ENCODE assay signal across 1 cellular context in the genomic region with DNA sequence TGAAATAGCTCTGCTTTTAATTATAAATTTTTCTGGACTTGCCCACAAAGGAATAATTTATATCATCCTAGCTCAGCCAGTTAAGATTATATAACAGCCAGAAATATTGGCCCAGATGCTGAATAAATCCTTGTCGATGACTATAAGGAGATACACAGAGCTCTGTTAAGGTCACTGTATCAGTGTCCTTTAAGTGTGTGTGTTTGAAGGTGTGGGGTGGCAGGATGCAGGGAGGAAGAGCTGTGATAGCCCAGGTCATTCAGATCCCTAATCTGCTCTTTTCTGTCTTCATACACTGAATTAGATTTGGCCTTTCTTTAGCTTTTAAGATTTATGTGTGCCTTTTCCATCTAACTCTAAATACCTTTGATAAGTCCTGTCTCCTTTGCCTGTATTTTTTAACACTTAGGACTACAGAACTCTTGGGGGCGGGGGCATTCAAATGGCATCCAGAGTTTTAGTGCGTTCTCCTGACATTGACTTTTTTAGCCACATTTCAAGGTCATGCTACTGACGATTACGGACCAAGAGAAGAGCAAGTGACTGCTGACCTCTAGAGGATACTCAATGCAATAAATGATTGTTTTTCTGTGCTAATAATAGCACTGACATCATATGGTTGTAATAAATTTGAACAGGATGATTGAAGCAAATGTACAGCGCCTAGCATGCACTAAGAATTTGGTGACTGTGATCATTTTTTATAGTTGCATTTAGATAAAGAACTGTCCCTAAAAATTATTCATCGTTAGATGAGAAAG.
A peak's percentile ranks its signal among the peaks of the same experiment; 100 is the strongest.
TF ChIP-seq lines count a peak whose summit lies in the region.

No MANE protein-coding gene starts in this region.

TF ChIP-seq in HEK293, 187 proteins besides CTCF, POLR2A, EP300 and RAD21 (continued from another document):
- TF ChIP-seq, protein P1, sequence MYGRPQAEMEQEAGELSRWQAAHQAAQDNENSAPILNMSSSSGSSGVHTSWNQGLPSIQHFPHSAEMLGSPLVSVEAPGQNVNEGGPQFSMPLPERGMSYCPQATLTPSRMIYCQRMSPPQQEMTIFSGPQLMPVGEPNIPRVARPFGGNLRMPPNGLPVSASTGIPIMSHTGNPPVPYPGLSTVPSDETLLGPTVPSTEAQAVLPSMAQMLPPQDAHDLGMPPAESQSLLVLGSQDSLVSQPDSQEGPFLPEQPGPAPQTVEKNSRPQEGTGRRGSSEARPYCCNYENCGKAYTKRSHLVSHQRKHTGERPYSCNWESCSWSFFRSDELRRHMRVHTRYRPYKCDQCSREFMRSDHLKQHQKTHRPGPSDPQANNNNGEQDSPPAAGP (tag by site-specific recombination; IDR thresholded peaks at IDR 0.05) = no peak
- TF ChIP-seq TRIM28 (IDR thresholded peaks at IDR 0.05; ENCODE audit: borderline replicate concordance, low read length) = 0 out of 2 replicates have a peak, but pooled peaks have one; percentile 43
- TF ChIP-seq FEZF1 (tag by site-specific recombination; IDR thresholded peaks at IDR 0.05) = peak; percentile 31; the same call in 1 of the 2 replicates
- no peak for TF ChIP-seq ZNF426 (tag by site-specific recombination; IDR thresholded peaks at IDR 0.05)
